14 cellular contexts compared by ENCODE assay signal in the genomic region with DNA sequence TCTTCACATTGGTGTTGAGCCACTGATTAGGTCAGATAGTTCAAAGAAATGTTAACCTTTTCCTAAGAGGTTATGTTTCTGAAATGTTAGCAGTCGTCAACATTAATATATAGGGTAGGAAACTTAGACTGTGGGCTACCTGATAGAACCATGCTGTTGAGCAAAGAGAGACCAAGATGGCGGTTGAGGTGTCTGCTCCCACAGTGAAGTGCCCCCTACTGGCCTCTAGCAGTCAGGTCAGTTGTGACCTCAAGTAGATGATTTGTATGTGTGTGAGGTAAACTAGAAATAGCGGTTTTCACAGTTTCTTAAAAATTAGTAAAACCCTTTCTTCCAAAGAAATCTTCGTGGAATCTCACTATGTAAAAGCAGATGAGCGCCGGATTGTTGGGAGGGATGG. TPM values are rescaled to one million over a fixed set of nuclear protein-coding genes. Genes with fewer than 3 reads are reported as not detected.
DNase-seq lines count a peak whose midpoint lies in the region; FAIRE-seq and TF ChIP-seq lines count a peak whose summit lies in the region.
"Had no signal": no experiment of that assay in that cellular context is flagged by ENCODE, and none has a peak within 500 bp of the region (broad histone marks: within the 10 kb centered on the region; RNA-seq: fewer than 3 reads in every experiment).

No MANE protein-coding gene starts in this region.

- H3K4me3 Mint-ChIP-seq in neural progenitor cell: no peak overlapping the region

- H3F3A ChIP-seq in neural progenitor cell (ENCODE audit: low read depth): no peaks in the 10 kb centered on the region

- H3K27ac Mint-ChIP-seq in neural progenitor cell: no peak overlapping the region

- H3K9ac ChIP-seq in neural progenitor cell: no peak overlapping the region

- no peaks in the 10 kb centered on the region for H3K79me2 ChIP-seq in neural progenitor cell (ENCODE audit: low read depth)

- no peak for FAIRE-seq in bronchial epithelial cell (lab: Jason Lieb, UNC)
- FAIRE-seq: G401.6, TTC549 had no signal

- peaks cover 18% of the 10 kb centered on the region for H3K36me3 Mint-ChIP-seq in neural progenitor cell

- peaks cover 3% of the 10 kb centered on the region for H3K4me1 Mint-ChIP-seq in neural progenitor cell

- H3K36me3 ChIP-seq in bronchial epithelial cell (ENCODE audit: control insufficient read depth, insufficient read depth, low read length): peaks cover 5% of the 10 kb centered on the region
- no peaks in the 10 kb centered on the region for H3K36me3 ChIP-seq in neural progenitor cell
- H3K36me3 ChIP-seq: gastrocnemius medialis, lower lobe of right lung had no signal

- no peak overlapping the region for H2AFZ ChIP-seq in neural progenitor cell (replicated peaks)

- H3K27ac ChIP-seq in neural progenitor cell: no peak overlapping the region
- H3K27ac ChIP-seq: gastrocnemius medialis, lower lobe of right lung had no signal

- H3K4me3 ChIP-seq in GM12865 (ENCODE audit: low read depth, low read length) (no peak overlapping the region), LNCaP clone FGC (ENCODE audit: low read depth, low read length) (no peak overlapping the region), bronchial epithelial cell (ENCODE audit: low read depth, low read length) (no peak overlapping the region), neural progenitor cell (no peak overlapping the region)
- H3K4me3 ChIP-seq: gastrocnemius medialis, HAP-1, lower lobe of right lung had no signal

- no peaks in the 10 kb centered on the region for H3K9me3 ChIP-seq in neural progenitor cell (ENCODE audit: low read depth)
- H3K9me3 ChIP-seq: gastrocnemius medialis, HAP-1, lower lobe of right lung had no signal

- no peaks in the 10 kb centered on the region for H3K9me3 Mint-ChIP-seq in neural progenitor cell

- H3K27me3 Mint-ChIP-seq in neural progenitor cell (ENCODE audit: insufficient read depth, low read depth): peaks cover 2% of the 10 kb centered on the region

- DNase-seq in GM12865 (ENCODE audit: low read depth) (no peak), LNCaP clone FGC (ENCODE audit: low read depth) (no peak), bronchial epithelial cell (ENCODE audit: low read depth) (no peak), neural progenitor cell (ENCODE audit: low spot score) (peak; percentile 15), NCI-H1930 (lab: John Stamatoyannopoulos, UW) (no peak), NCI-H1417 treated with DMSO at 0.1 percent for 48 hours (lab: John Stamatoyannopoulos, UW) (no peak), NCI-H2196 (lab: John Stamatoyannopoulos, UW; ENCODE audit: unreplicated experiment) (no peak)
- DNase-seq: activated T-cell treated with anti-CD3 and anti-CD28 coated beads, Interleukin-2, amount 50 U/mL, for 48 hours; gastrocnemius medialis; lower lobe of right lung; MV-4-11 had no signal

- TF ChIP-seq CTCF in GM12865 (IDR thresholded peaks at IDR 0.05; ENCODE audit: insufficient read depth, low read depth, low read length, missing control alignments) (peak; percentile 26), LNCaP clone FGC (IDR thresholded peaks at IDR 0.05; ENCODE audit: control insufficient read depth, extremely low read depth, insufficient read depth) (0 out of 2 replicates have a peak, but pooled peaks have one; percentile 12), bronchial epithelial cell (IDR thresholded peaks at IDR 0.05; ENCODE audit: insufficient read depth, low read length, severe bottlenecking) (peak; percentile 36), neural progenitor cell (IDR thresholded peaks at IDR 0.05) (peak; percentile 55)

- H4K20me1 ChIP-seq in neural progenitor cell (ENCODE audit: low read depth): no peaks in the 10 kb centered on the region

- H3K4me1 ChIP-seq in neural progenitor cell: no peaks in the 10 kb centered on the region
- H3K4me1 ChIP-seq: gastrocnemius medialis, HAP-1, lower lobe of right lung had no signal

- no peak overlapping the region for H3K4me2 ChIP-seq in neural progenitor cell

- H3K27me3 ChIP-seq in bronchial epithelial cell (ENCODE audit: control insufficient read depth, insufficient read depth, low read length): no peaks in the 10 kb centered on the region
- H3K27me3 ChIP-seq in neural progenitor cell: no peaks in the 10 kb centered on the region
- H3K27me3 ChIP-seq: gastrocnemius medialis had no signal

RNA-seq across cellular contexts. Expression of a gene that starts 40.3 kb away (rescaled TPM):
- total RNA-seq in bronchial epithelial cell (52.0 and 53.2 TPM in 2 replicates), neural progenitor cell (ENCODE audit: low replicate concordance) (26.3 and 32.5 TPM in 2 replicates)
